In genomic region chr15:90422043-90422442, GRCh38 we compare ENCODE assay signal across 30 cellular contexts. TPM values are rescaled to one million over a fixed set of nuclear protein-coding genes. Genes with fewer than 3 reads are reported as not detected.
DNase-seq lines count a peak whose midpoint lies in the region; ATAC-seq and TF ChIP-seq lines count a peak whose summit lies in the region.
"Had no signal": no experiment of that assay in that cellular context is flagged by ENCODE, and none has a peak within 500 bp of the region (broad histone marks: within the 10 kb centered on the region; RNA-seq: fewer than 3 reads in every experiment).

No MANE protein-coding gene starts in this region.

- H3K27me3 ChIP-seq in thyroid gland, result no peaks in the 10 kb centered on the region
- H3K27me3 ChIP-seq: testis had no signal

- peaks cover 71% of the 10 kb centered on the region for H3K4me1 Mint-ChIP-seq in activated T-cell treated with anti-CD3 and anti-CD28 coated beads, Interleukin-2, amount 50 U/mL, for 24 hours (ENCODE audit: low read depth)
- peaks cover 68% of the 10 kb centered on the region for H3K4me1 Mint-ChIP-seq in activated T-cell treated with anti-CD3 and anti-CD28 coated beads, Interleukin-2, amount 50 U/mL, for 4 hours (ENCODE audit: low read depth)
- peaks cover 72% of the 10 kb centered on the region for H3K4me1 Mint-ChIP-seq in chondrocyte (ENCODE audit: low read depth)
- H3K4me1 Mint-ChIP-seq in natural killer cell treated with Interleukin-12 subunit alpha and Interleukin-12 subunit beta and Interleukin-15 and Interleukin-18, amount 100 ng/mL, for 72 hours (ENCODE audit: low read depth in 2 of 2), result peaks cover 59 to 68% of the 10 kb centered on the region in 2 donors

- H3K9me3 ChIP-seq in thyroid gland, result no peaks in the 10 kb centered on the region
- H3K9me3 ChIP-seq: left ventricle myocardium inferior, testis had no signal

- WGBS in thyroid gland, 2 donors, result 41 to 59% methylated on average over 2 of the region's 2 CpGs

- no peak for TF ChIP-seq CTCF in chondrocyte (IDR thresholded peaks at IDR 0.05)
- TF ChIP-seq CTCF in thyroid gland (IDR thresholded peaks at IDR 0.05), result no peak

- TF ChIP-seq POLR2A in thyroid gland (IDR thresholded peaks at IDR 0.05), result no peak

- ATAC-seq in activated T-cell treated with anti-CD3 and anti-CD28 coated beads, Interleukin-2, amount 50 U/mL, for 4 hours, result no peak
- no peak for ATAC-seq in natural killer cell treated with Interleukin-12 subunit alpha and Interleukin-12 subunit beta and Interleukin-15 and Interleukin-18, amount 100 ng/mL, for 72 hours
- no peak for ATAC-seq in HG02588 (IDR thresholded peaks at IDR 0.05; ENCODE audit: unreplicated experiment)
- ATAC-seq: CD8-positive, alpha-beta T cell; GM23338; naive thymus-derived CD4-positive, alpha-beta T cell; stimulated activated memory B cell treated with anti-CD40 and anti-IgM and Interleukin-4, amounts not matched to agents 10 μg/mL and 1 μg/mL and 100 μg/mL, for 72 hours had no signal

- no peak overlapping the region for H3K4me3 Mint-ChIP-seq in activated T-cell treated with anti-CD3 and anti-CD28 coated beads, Interleukin-2, amount 50 U/mL, for 24 hours
- no peak overlapping the region for H3K4me3 Mint-ChIP-seq in activated T-cell treated with anti-CD3 and anti-CD28 coated beads, Interleukin-2, amount 50 U/mL, for 4 hours
- H3K4me3 Mint-ChIP-seq in chondrocyte (ENCODE audit: unreplicated experiment), result no peak overlapping the region
- no peak overlapping the region for H3K4me3 Mint-ChIP-seq in natural killer cell treated with Interleukin-12 subunit alpha and Interleukin-12 subunit beta and Interleukin-15 and Interleukin-18, amount 100 ng/mL, for 72 hours
- H3K4me3 Mint-ChIP-seq: CD8-positive, alpha-beta T cell; GM23338; HFFc6; naive thymus-derived CD4-positive, alpha-beta T cell; stimulated activated memory B cell treated with anti-CD40 and anti-IgM and Interleukin-4, amounts not matched to agents 10 μg/mL and 1 μg/mL and 100 μg/mL, for 72 hours; T-helper 2 cell treated with Interferon-gamma antibody and Interleukin-4, amounts not matched to agents 5 μg/mL and 100 μg/mL, for 36 hours had no signal

- H3K36me3 ChIP-seq in thyroid gland, result peaks cover 0 to under 1% of the 10 kb centered on the region in 2 donors

- peaks cover 29% of the 10 kb centered on the region for H3K36me3 Mint-ChIP-seq in activated T-cell treated with anti-CD3 and anti-CD28 coated beads, Interleukin-2, amount 50 U/mL, for 24 hours (ENCODE audit: low read depth)
- peaks cover 10% of the 10 kb centered on the region for H3K36me3 Mint-ChIP-seq in activated T-cell treated with anti-CD3 and anti-CD28 coated beads, Interleukin-2, amount 50 U/mL, for 4 hours (ENCODE audit: insufficient read depth)
- H3K36me3 Mint-ChIP-seq in chondrocyte (ENCODE audit: low read depth), result peaks cover 2% of the 10 kb centered on the region
- peaks cover 15% of the 10 kb centered on the region for H3K36me3 Mint-ChIP-seq in natural killer cell treated with Interleukin-12 subunit alpha and Interleukin-12 subunit beta and Interleukin-15 and Interleukin-18, amount 100 ng/mL, for 72 hours

- intact Hi-C loops in thyroid gland (cut with DNase I), result no loop called here

- H3K4me1 ChIP-seq in thyroid gland, result peaks cover 64 to 82% of the 10 kb centered on the region in 2 donors

- H3K27ac Mint-ChIP-seq in activated T-cell treated with anti-CD3 and anti-CD28 coated beads, Interleukin-2, amount 50 U/mL, for 24 hours, result peak overlapping the region; percentile 55
- H3K27ac Mint-ChIP-seq in chondrocyte (ENCODE audit: unreplicated experiment), result peak overlapping the region; percentile 54
- H3K27ac Mint-ChIP-seq in natural killer cell treated with Interleukin-12 subunit alpha and Interleukin-12 subunit beta and Interleukin-15 and Interleukin-18, amount 100 ng/mL, for 72 hours, result peak overlapping the region; percentile 53 to 70
- H3K27ac Mint-ChIP-seq: CD8-positive, alpha-beta T cell; GM23338; stimulated activated memory B cell treated with anti-CD40 and anti-IgM and Interleukin-4, amounts not matched to agents 10 μg/mL and 1 μg/mL and 100 μg/mL, for 72 hours; T-helper 2 cell treated with Interferon-gamma antibody and Interleukin-4, amounts not matched to agents 5 μg/mL and 100 μg/mL, for 36 hours had no signal

- H3K27ac ChIP-seq in thyroid gland, result peak overlapping the region; percentile 71 to 86 (median 83)
- H3K27ac ChIP-seq: parathyroid adenoma, PC-9, testis had no signal

- no peaks in the 10 kb centered on the region for H3K27me3 Mint-ChIP-seq in activated T-cell treated with anti-CD3 and anti-CD28 coated beads, Interleukin-2, amount 50 U/mL, for 24 hours
- H3K27me3 Mint-ChIP-seq in activated T-cell treated with anti-CD3 and anti-CD28 coated beads, Interleukin-2, amount 50 U/mL, for 4 hours (ENCODE audit: low read depth), result no peaks in the 10 kb centered on the region
- H3K27me3 Mint-ChIP-seq in chondrocyte (ENCODE audit: low read depth), result no peaks in the 10 kb centered on the region
- H3K27me3 Mint-ChIP-seq in natural killer cell treated with Interleukin-12 subunit alpha and Interleukin-12 subunit beta and Interleukin-15 and Interleukin-18, amount 100 ng/mL, for 72 hours, result no peaks in the 10 kb centered on the region
- H3K27me3 Mint-ChIP-seq: naive thymus-derived CD4-positive, alpha-beta T cell; stimulated activated memory B cell treated with anti-CD40 and anti-IgM and Interleukin-4, amounts not matched to agents 10 μg/mL and 1 μg/mL and 100 μg/mL, for 72 hours had no signal

- no peak overlapping the region for H3K4me3 ChIP-seq in thyroid gland (replicated peaks in 1 of 3)
- H3K4me3 ChIP-seq: GM23338, left ventricle myocardium inferior, PC-9, testis had no signal

- DNase-seq in activated T-cell treated with anti-CD3 and anti-CD28 coated beads, Interleukin-2, amount 50 U/mL, for 24 hours, result no peak
- no peak for DNase-seq in activated T-cell treated with anti-CD3 and anti-CD28 coated beads, Interleukin-2, amount 50 U/mL, for 4 hours
- DNase-seq in chondrocyte (ENCODE audit: low spot score), result no peak
- no peak for DNase-seq in natural killer cell treated with Interleukin-12 subunit alpha and Interleukin-12 subunit beta and Interleukin-15 and Interleukin-18, amount 100 ng/mL, for 72 hours (ENCODE audit: low spot score)
- DNase-seq in thyroid gland, result no peak
- no peak for DNase-seq in DMS153 treated with DMSO at 0.1 percent for 48 hours (lab: John Stamatoyannopoulos, UW; ENCODE audit: unreplicated experiment)
- DNase-seq in KG1 (lab: John Stamatoyannopoulos, UW), result no peak
- DNase-seq: activated CD4-positive, alpha-beta T cell treated with anti-CD3 and anti-CD28 coated beads, Interleukin-2, amount 50 U/mL, for 1 hour; activated CD8-positive, alpha-beta memory T cell treated with anti-CD3 and anti-CD28 coated beads, Interleukin-2, amount 50 U/mL, for 4 hours; caudate nucleus; CD8-positive, alpha-beta T cell; dermis blood vessel endothelial cell; DMS 273 treated with DMSO at 0.1 percent for 48 hours; HFFc6; left ventricle myocardium inferior; naive thymus-derived CD4-positive, alpha-beta T cell; NCI-H1092; NCI-H187 treated with DMSO at 0.1 percent for 48 hours; NCI-H2171 treated with DMSO at 0.1 percent for 48 hours; NCI-H524; NK-92 treated with Interleukin-12 subunit alpha and Interleukin-12 subunit beta, amount 100 ng/mL, for 24 hours; PC-9; SHP77; stimulated activated CD4-positive, alpha-beta T cell treated with anti-CD3 and anti-CD28 coated beads, Interleukin-4, amount 100 ng/mL, for 4 hours; testis had no signal

- peaks cover 2% of the 10 kb centered on the region for H3K9me3 Mint-ChIP-seq in activated T-cell treated with anti-CD3 and anti-CD28 coated beads, Interleukin-2, amount 50 U/mL, for 24 hours
- no peaks in the 10 kb centered on the region for H3K9me3 Mint-ChIP-seq in activated T-cell treated with anti-CD3 and anti-CD28 coated beads, Interleukin-2, amount 50 U/mL, for 4 hours
- peaks cover 3% of the 10 kb centered on the region for H3K9me3 Mint-ChIP-seq in chondrocyte (ENCODE audit: low read depth)
- no peaks in the 10 kb centered on the region for H3K9me3 Mint-ChIP-seq in natural killer cell treated with Interleukin-12 subunit alpha and Interleukin-12 subunit beta and Interleukin-15 and Interleukin-18, amount 100 ng/mL, for 72 hours
- H3K9me3 Mint-ChIP-seq: CD8-positive, alpha-beta T cell; stimulated activated memory B cell treated with anti-CD40 and anti-IgM and Interleukin-4, amounts not matched to agents 10 μg/mL and 1 μg/mL and 100 μg/mL, for 72 hours; T-helper 2 cell treated with Interferon-gamma antibody and Interleukin-4, amounts not matched to agents 5 μg/mL and 100 μg/mL, for 36 hours had no signal

RNA-seq across cellular contexts. Expression of gene IQGAP1, which starts 34.0 kb away (rescaled TPM):
- 10 to 100 TPM; 83.1 to 96.0 (median 91.4) TPM for total RNA-seq in activated T-cell treated with anti-CD3 and anti-CD28 coated beads, Interleukin-2, amount 50 U/mL, for 4 hours
- total RNA-seq in chondrocyte (206 to 214 TPM (median 209 TPM) in 3 replicates), thyroid gland (100 to 1,000 TPM; 222 to 290 (median 247) TPM)
- total RNA-seq in natural killer cell treated with Interleukin-12 subunit alpha and Interleukin-12 subunit beta and Interleukin-15 and Interleukin-18, amount 100 ng/mL, for 72 hours, result 100 to 1,000 TPM; 222 to 382 TPM
